In the genomic region with DNA sequence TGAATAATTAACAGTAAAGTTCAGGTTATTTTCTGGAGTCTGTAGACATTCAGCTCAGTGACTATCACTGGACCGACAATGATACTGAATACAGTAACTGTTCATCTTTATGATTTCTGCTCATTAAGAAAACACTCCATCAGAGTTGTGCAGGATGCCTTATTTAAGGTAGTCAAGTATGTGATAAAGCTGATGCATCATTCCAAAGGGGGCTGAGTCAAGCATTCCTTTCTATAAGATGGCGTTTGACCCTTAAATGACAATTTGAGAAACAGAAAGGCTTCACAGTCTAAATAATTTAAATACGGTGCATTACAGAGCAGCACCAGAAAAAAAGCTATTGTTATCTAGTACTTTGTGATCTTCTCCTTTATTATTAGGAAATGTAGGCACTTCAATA, we compare ENCODE assay signal across 23 cellular contexts.
DNase-seq lines count a peak whose midpoint lies in the region; ATAC-seq and TF ChIP-seq lines count a peak whose summit lies in the region.
"Had no signal": no experiment of that assay in that cellular context is flagged by ENCODE, and none has a peak within 500 bp of the region (broad histone marks: within the 10 kb centered on the region; RNA-seq: fewer than 3 reads in every experiment).

No MANE protein-coding gene starts in this region.

- H3K9me3 ChIP-seq in AG04450 (ENCODE audit: control insufficient read depth, insufficient read depth, low read length) (no peaks in the 10 kb centered on the region), HUES48 (ENCODE audit: control insufficient read depth, insufficient read depth, low read length) (no peaks in the 10 kb centered on the region), WERI-Rb-1 (ENCODE audit: severe bottlenecking) (no peaks in the 10 kb centered on the region)
- H3K9me3 ChIP-seq: tibial artery had no signal

- H3K9ac ChIP-seq in HUES48 (ENCODE audit: low read depth, low read length): peak overlapping the region; percentile 31; the same call in 1 of the 2 replicates

- no peak for ATAC-seq in GM21576 (IDR thresholded peaks at IDR 0.05; ENCODE audit: unreplicated experiment)
- ATAC-seq: activated CD8-positive, alpha-beta memory T cell treated with anti-CD3 and anti-CD28 coated beads, Interleukin-2, amount 10 ng/mL, durations not matched to agents 7 days and 5 days; activated naive CD8-positive, alpha-beta T cell treated with anti-CD3 and anti-CD28 coated beads, Interleukin-2, amount 50 U/mL, for 24 hours; natural killer cell treated with Interleukin-12 subunit alpha and Interleukin-12 subunit beta and Interleukin-15 and Interleukin-18, amount 100 ng/mL, for 72 hours; stimulated activated naive CD8-positive, alpha-beta T cell treated with anti-CD3 and anti-CD28 coated beads, Interleukin-15, Interleukin-2, amounts not matched to agents 100 U/mL and 50 U/mL, for 24 hours; T-cell had no signal

- peaks cover 54% of the 10 kb centered on the region for H3K4me1 ChIP-seq in HUES48 (ENCODE audit: control insufficient read depth, insufficient read depth, low read length)
- H3K4me1 ChIP-seq: tibial artery had no signal

- POLR2A ChIA-PET in AG04450 (lab: Yijun Ruan, JAX): interaction anchor here (0.5 kb wide), 1 partner anchor 230 kb away, joined by 6 read pairs; no protein-coding TSS in a partner anchor

- no peak overlapping the region for H3K27ac ChIP-seq in AG04450 (ENCODE audit: low read depth, low read length)
- H3K27ac ChIP-seq in HUES48 (ENCODE audit: low read depth, low read length): peak overlapping the region; percentile 84
- no peak overlapping the region for H3K27ac ChIP-seq in WERI-Rb-1
- no peak overlapping the region for H3K27ac ChIP-seq in caudate nucleus (ENCODE audit: low read depth, low read length)
- H3K27ac ChIP-seq: epithelial cell of prostate, tibial artery had no signal

- TF ChIP-seq CTCF in AG04450 (IDR thresholded peaks at IDR 0.05; ENCODE audit: low read depth, low read length): no peak
- TF ChIP-seq CTCF in WERI-Rb-1 (IDR thresholded peaks at IDR 0.05; ENCODE audit: low read depth, low read length): no peak

- peak overlapping the region; percentile 3; the same call in 1 of the 2 replicates for H3K4me3 ChIP-seq in AG04450 (ENCODE audit: low read depth, low read length)
- no peak overlapping the region; the same call in 1 of the 2 replicates for H3K4me3 ChIP-seq in HUES48 (ENCODE audit: low read depth, low read length)
- H3K4me3 ChIP-seq in WERI-Rb-1 (ENCODE audit: low read depth, low read length): no peak overlapping the region
- H3K4me3 ChIP-seq: tibial artery had no signal

- H3K27me3 ChIP-seq in AG04450 (ENCODE audit: control insufficient read depth, insufficient read depth, low read length): no peaks in the 10 kb centered on the region
- H3K27me3 ChIP-seq in HUES48 (ENCODE audit: control insufficient read depth, insufficient read depth, low read length): no peaks in the 10 kb centered on the region
- no peaks in the 10 kb centered on the region for H3K27me3 ChIP-seq in WERI-Rb-1 (ENCODE audit: insufficient read depth, low read depth, severe bottlenecking)
- H3K27me3 ChIP-seq: tibial artery had no signal

- CTCF ChIA-PET in AG04450 (lab: Charles Lee): interaction anchor here (1.4 kb wide), 1 partner anchor 23 kb away, joined by 3 read pairs; no protein-coding TSS in a partner anchor

- H3K36me3 ChIP-seq in HUES48 (ENCODE audit: control insufficient read depth, insufficient read depth, low read length) (no peaks in the 10 kb centered on the region), WERI-Rb-1 (peaks cover 3% of the 10 kb centered on the region)
- H3K36me3 ChIP-seq: tibial artery had no signal

- DNase-seq in AG04450 (ENCODE audit: low read depth, low spot score): no peak
- DNase-seq in amniotic epithelial cell (ENCODE audit: low read depth): peak; percentile 26
- peak; percentile 57 for DNase-seq in kidney tubule cell (ENCODE audit: low spot score)
- DNase-seq in NCI-H446 (lab: John Stamatoyannopoulos, UW): no peak
- DNase-seq in WERI-Rb-1: no peak
- DNase-seq in caudate nucleus (lab: John Stamatoyannopoulos, UW): no peak
- DNase-seq: activated CD4-positive, alpha-beta T cell treated with anti-CD3 and anti-CD28 coated beads, Interleukin-2, amount 10 ng/mL, durations not matched to agents 24 days and 14 days; activated CD8-positive, alpha-beta memory T cell treated with anti-CD3 and anti-CD28 coated beads, Interleukin-2, amount 10 ng/mL, durations not matched to agents 7 days and 5 days; activated naive CD8-positive, alpha-beta T cell treated with anti-CD3 and anti-CD28 coated beads, Interleukin-2, amount 50 U/mL, for 24 hours; CD4-positive, CD25-positive, alpha-beta regulatory T cell; DMS 273 treated with DMSO at 0.1 percent for 48 hours; H9; hippocampal formation; kidney; Right ventricle myocardium superior; stimulated activated CD4-positive, alpha-beta T cell treated with anti-CD3 and anti-CD28 coated beads, Interleukin-4, amount 100 ng/mL, for 1 hour; stimulated activated naive CD8-positive, alpha-beta T cell treated with anti-CD3 and anti-CD28 coated beads, Interleukin-15, Interleukin-2, amounts not matched to agents 100 U/mL and 50 U/mL, for 24 hours; T-cell; tibial artery had no signal

Comparison
In these comparisons a context has a peak if more than half of its experiments do, and no peak if none do; other contexts are left out.
1. DNase-seq: peak in amniotic epithelial cell (single experiment) and kidney tubule cell (single experiment); none in AG04450 (single experiment), NCI-H446 (0 of 2), WERI-Rb-1 (single experiment) and caudate nucleus (0 of 61).